ENCODE assay signal across 33 cellular contexts in the genomic region with DNA sequence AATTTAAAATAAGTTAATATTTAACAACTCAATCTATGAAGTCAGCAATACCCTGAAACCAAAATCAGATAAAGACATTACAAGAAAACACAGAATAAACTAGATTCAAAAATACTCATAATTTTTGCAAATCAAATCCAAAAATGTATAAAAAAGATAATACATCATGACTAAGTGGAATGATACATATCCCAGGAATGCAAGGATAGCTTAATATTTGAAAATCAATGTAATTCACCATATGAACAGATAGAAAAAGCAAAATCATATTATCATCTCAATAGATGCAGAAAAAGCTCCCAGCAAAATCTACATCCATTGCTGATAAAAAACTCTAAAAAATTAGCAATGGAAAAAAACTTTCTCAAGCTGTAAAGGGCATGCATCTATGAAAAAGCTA.
"Had no signal": no experiment of that assay in that cellular context is flagged by ENCODE, and none has a peak within 500 bp of the region (broad histone marks: within the 10 kb centered on the region; RNA-seq: fewer than 3 reads in every experiment).

No MANE protein-coding gene starts in this region.

- H3K36me3 ChIP-seq: cardiac muscle cell had no signal

- H3K4me1 ChIP-seq: ascending aorta had no signal

- ATAC-seq: activated CD8-positive, alpha-beta T cell treated with anti-CD3 and anti-CD28 coated beads for 36 hours; activated naive CD4-positive, alpha-beta T cell treated with anti-CD3 and anti-CD28 coated beads, Interleukin-2, amount 50 U/mL, for 72 hours; activated T-cell treated with anti-CD3 and anti-CD28 coated beads, Interleukin-2, amount 50 U/mL, for 4 hours; activated T-cell treated with anti-CD3 and anti-CD28 coated beads, Interleukin-2, amount 50 U/mL, for 72 hours; activated T-helper 17 cell treated with anti-CD3 and anti-CD28 coated beads, Interleukin-2, amount 50 U/mL, for 72 hours had no signal

- H3K4me3 ChIP-seq: ascending aorta, cardiac muscle cell had no signal

- H3K27me3 ChIP-seq: ascending aorta, cardiac muscle cell had no signal

- H3K27ac ChIP-seq: ascending aorta, cardiac muscle cell, VCaP had no signal

- DNase-seq: activated B cell treated with CpG ODN at 0.5 μM for 24 hours; activated CD4-positive, alpha-beta memory T cell treated with anti-CD3 and anti-CD28 coated beads for 36 hours; activated CD4-positive, alpha-beta T cell treated with anti-CD3 and anti-CD28 coated beads for 4 hours; activated CD4-positive, alpha-beta T cell treated with anti-CD3 and anti-CD28 coated beads, Interleukin-2, amount 10 ng/mL, durations not matched to agents 24 days and 14 days; activated CD4-positive, alpha-beta T cell treated with anti-CD3 and anti-CD28 coated beads, Interleukin-2, amount 50 U/mL, for 1 hour; activated CD4-positive, alpha-beta T cell treated with anti-CD3 and anti-CD28 coated beads, Interleukin-2, amount 50 U/mL, for 4 hours; activated CD4-positive, CD25-positive, alpha-beta regulatory T cell treated with anti-CD3 and anti-CD28 coated beads, Interleukin-2, amount 50 U/mL, for 72 hours; activated CD8-positive, alpha-beta memory T cell treated with anti-CD3 and anti-CD28 coated beads, Interleukin-2, amount 50 U/mL, for 4 hours; activated CD8-positive, alpha-beta T cell treated with anti-CD3 and anti-CD28 coated beads for 36 hours; activated effector memory CD4-positive, alpha-beta T cell treated with anti-CD3 and anti-CD28 coated beads, Interleukin-2, amount 50 U/mL, for 16 hours; activated gamma-delta T cell treated with Interleukin-2 at 50 U/mL for 16 hours; activated naive CD4-positive, alpha-beta T cell; activated naive CD4-positive, alpha-beta T cell treated with anti-CD3 and anti-CD28 coated beads for 36 hours; activated naive CD4-positive, alpha-beta T cell treated with anti-CD3 and anti-CD28 coated beads, Interleukin-2, amount 50 U/mL, for 16 hours; activated naive CD8-positive, alpha-beta T cell treated with anti-CD3 and anti-CD28 coated beads for 36 hours; activated T-cell treated with anti-CD3 and anti-CD28 coated beads for 4 hours; activated T-cell treated with anti-CD3 and anti-CD28 coated beads, Interleukin-2, amount 50 U/mL, for 1 hour; activated T-cell treated with anti-CD3 and anti-CD28 coated beads, Interleukin-2, amount 50 U/mL, for 4 hours; activated T-cell treated with anti-CD3 and anti-CD28 coated beads, Interleukin-2, amount 50 U/mL, for 72 hours; amygdala; anterior cingulate cortex; caudate nucleus; cerebellar nuclear complex; T-helper 1 cell; T-helper 2 cell; T-helper 9 cell had no signal

- FAIRE-seq: bronchial epithelial cell, TTC549 had no signal
